ENCODE assay signal across 9 cellular contexts in genomic region chr13:39035799-39036198, GRCh38. TPM values are rescaled to one million over a fixed set of nuclear protein-coding genes. Genes with fewer than 3 reads are reported as not detected.
DNase-seq lines count a peak whose midpoint lies in the region; ATAC-seq and TF ChIP-seq lines count a peak whose summit lies in the region.
"Had no signal": no experiment of that assay in that cellular context is flagged by ENCODE, and none has a peak within 500 bp of the region (broad histone marks: within the 10 kb centered on the region; RNA-seq: fewer than 3 reads in every experiment).

No MANE protein-coding gene starts in this region.

- H3K27ac ChIP-seq in Panc1 (ENCODE audit: low read length), result peak overlapping the region; percentile 44; the same call in 1 of the 2 replicates
- H3K27ac ChIP-seq in esophagus muscularis mucosa (replicated peaks in 1 of 4), result no peak overlapping the region
- H3K27ac ChIP-seq in psoas muscle, result no peak overlapping the region

- peaks cover 5% of the 10 kb centered on the region; the same call in 1 of the 2 replicates for H3K36me3 ChIP-seq in Panc1 (ENCODE audit: control insufficient read depth, insufficient read depth, low read length)
- H3K36me3 ChIP-seq in esophagus muscularis mucosa, result peaks cover 0 to 4% (median under 1%) of the 10 kb centered on the region in 4 donors
- H3K36me3 ChIP-seq in psoas muscle (ENCODE audit: insufficient read depth in 1 of 2, low read depth in 1 of 2), result peaks cover 0 to 12% of the 10 kb centered on the region in 2 donors

- POLR2A ChIA-PET in Panc1 (lab: Charles Lee), result no interaction called here

- WGBS in esophagus muscularis mucosa, result 48% methylated on average over 2 of the region's 2 CpGs
- WGBS in psoas muscle, 3 donors, result 11 to 19% (median 16%) methylated on average over 2 of the region's 2 CpGs

- TF ChIP-seq CTCF in GM12875 (IDR thresholded peaks at IDR 0.05; ENCODE audit: borderline replicate concordance, insufficient read depth, low read depth, low read length) (no peak), Panc1 (IDR thresholded peaks at IDR 0.05) (no peak), esophagus muscularis mucosa (IDR thresholded peaks at IDR 0.05) (no peak), psoas muscle (IDR thresholded peaks at IDR 0.05) (no peak)

- intact Hi-C loops in Panc1 (cut with micrococcal nuclease; ENCODE audit: unreplicated experiment) (loop anchor here (10.0 kb wide), 1 partner anchor 639 kb away; no protein-coding TSS in a partner anchor), esophagus muscularis mucosa (cut with DNase I) (no loop called here), psoas muscle (cut with DNase I) (loop anchor here in 1 of 2 donors (10.0 kb wide), 1 partner anchor 229 kb away; no protein-coding TSS in a partner anchor), head of caudate nucleus (cut with DNase I) (loop anchor here (5.0 kb wide), 1 partner anchor 622 kb away; the partner anchor contains the start of gene COG6)

- H3K9me3 ChIP-seq in Panc1 (ENCODE audit: control insufficient read depth, insufficient read depth, low read depth, low read length) (no peaks in the 10 kb centered on the region), esophagus muscularis mucosa (no peaks in the 10 kb centered on the region), psoas muscle (no peaks in the 10 kb centered on the region)

- DNase-seq in Panc1 (ENCODE audit: low read depth, low spot score), result no peak
- DNase-seq in esophagus muscularis mucosa (ENCODE audit: extremely low spot score), result no peak
- no peak for DNase-seq in psoas muscle
- no peak for DNase-seq in Kasumi-1 (lab: John Stamatoyannopoulos, UW)
- DNase-seq in head of caudate nucleus, result no peak
- no peak for DNase-seq in retina

- BruUV-seq in Panc1 (replicated peaks; lab: Mats Ljungman, UMichigan), result no TSS peak

- H3K4me3 ChIP-seq in GM12875 (ENCODE audit: low read depth, low read length), result peak overlapping the region; percentile 81
- H3K4me3 ChIP-seq in Panc1 (ENCODE audit: low read depth in 2 of 2, low read length in 2 of 2), result peak overlapping the region; percentile 89 to 91
- peak overlapping the region; percentile 90 to 99 (median 96) for H3K4me3 ChIP-seq in esophagus muscularis mucosa
- H3K4me3 ChIP-seq in psoas muscle, result peak overlapping the region; percentile 95

- H3K4me1 ChIP-seq in Panc1 (ENCODE audit: control insufficient read depth, insufficient read depth, low read length) (peaks cover 8% of the 10 kb centered on the region), esophagus muscularis mucosa (peaks cover 43 to 56% (median 55%) of the 10 kb centered on the region in 4 donors), psoas muscle (peaks cover 31% of the 10 kb centered on the region)

- TF ChIP-seq EP300 in esophagus muscularis mucosa (IDR thresholded peaks at IDR 0.05), result no peak

- H3K27me3 ChIP-seq in Panc1 (ENCODE audit: control insufficient read depth, insufficient read depth, low read length) (no peaks in the 10 kb centered on the region), esophagus muscularis mucosa (no peaks in the 10 kb centered on the region), psoas muscle (ENCODE audit: insufficient read depth in 3 of 3, low read length in 2 of 3) (no peaks in the 10 kb centered on the region)

- in situ Hi-C loops in Panc1 (cut with HindIII; ENCODE audit: low pct_unique_long_range_greater_than_20kb, low sequenced_read_pairs), result no loop called here

- CTCF ChIA-PET in Panc1 (lab: Charles Lee), result no interaction called here

- ATAC-seq in Panc1 (no peak), psoas muscle (no peak), HG03108 (IDR thresholded peaks at IDR 0.05; ENCODE audit: unreplicated experiment) (no peak)

- TF ChIP-seq POLR2A in esophagus muscularis mucosa (IDR thresholded peaks at IDR 0.05; ENCODE audit: low read depth), result no peak

RNA-seq across cellular contexts. Expression of gene PROSER1, which starts 2.1 kb away (rescaled TPM):
- total RNA-seq in Panc1 (2021; ENCODE audit: unreplicated experiment) (24.7 TPM), esophagus muscularis mucosa (10 to 100 TPM in 3 of 4 donors, 1 to 10 TPM in 1; 9.1 to 16.9 (median 10.5) TPM), psoas muscle (10 to 100 TPM; 13.3 to 19.2 (median 15.1) TPM)
- polyA plus RNA-seq in Panc1 (2012; ENCODE audit: insufficient read length), result 8.7 TPM
- 1 to 10 TPM; 3.4 to 8.5 (median 5.4) TPM for polyA plus RNA-seq in psoas muscle

RNA-seq across cellular contexts. Expression of gene NHLRC3, which starts 2.5 kb away (rescaled TPM):
- total RNA-seq in Panc1 (2021; ENCODE audit: unreplicated experiment) (16.1 TPM), esophagus muscularis mucosa (10 to 100 TPM in 2 of 4 donors, 1 to 10 TPM in 2; 9.3 to 12.0 (median 10.2) TPM), psoas muscle (10 to 100 TPM in 1 of 4 donors, 1 to 10 TPM in 3; 7.2 to 10.1 (median 8.1) TPM)
- 6.7 TPM for polyA plus RNA-seq in Panc1 (2012; ENCODE audit: insufficient read length)
- polyA plus RNA-seq in psoas muscle, result 1 to 10 TPM; 3.4 to 9.3 (median 3.7) TPM

RNA-seq across cellular contexts. Expression of gene STOML3, which starts 45.2 kb away (rescaled TPM):
- not detected for total RNA-seq in Panc1 (2021; ENCODE audit: unreplicated experiment)
- not detected for polyA plus RNA-seq in Panc1 (2012; ENCODE audit: insufficient read length)
- not detected for total RNA-seq in esophagus muscularis mucosa
- not detected for total RNA-seq in psoas muscle
- polyA plus RNA-seq in psoas muscle, result not detected
- total RNA-seq: SK-MEL-5 had no signal
